In the genomic region with DNA sequence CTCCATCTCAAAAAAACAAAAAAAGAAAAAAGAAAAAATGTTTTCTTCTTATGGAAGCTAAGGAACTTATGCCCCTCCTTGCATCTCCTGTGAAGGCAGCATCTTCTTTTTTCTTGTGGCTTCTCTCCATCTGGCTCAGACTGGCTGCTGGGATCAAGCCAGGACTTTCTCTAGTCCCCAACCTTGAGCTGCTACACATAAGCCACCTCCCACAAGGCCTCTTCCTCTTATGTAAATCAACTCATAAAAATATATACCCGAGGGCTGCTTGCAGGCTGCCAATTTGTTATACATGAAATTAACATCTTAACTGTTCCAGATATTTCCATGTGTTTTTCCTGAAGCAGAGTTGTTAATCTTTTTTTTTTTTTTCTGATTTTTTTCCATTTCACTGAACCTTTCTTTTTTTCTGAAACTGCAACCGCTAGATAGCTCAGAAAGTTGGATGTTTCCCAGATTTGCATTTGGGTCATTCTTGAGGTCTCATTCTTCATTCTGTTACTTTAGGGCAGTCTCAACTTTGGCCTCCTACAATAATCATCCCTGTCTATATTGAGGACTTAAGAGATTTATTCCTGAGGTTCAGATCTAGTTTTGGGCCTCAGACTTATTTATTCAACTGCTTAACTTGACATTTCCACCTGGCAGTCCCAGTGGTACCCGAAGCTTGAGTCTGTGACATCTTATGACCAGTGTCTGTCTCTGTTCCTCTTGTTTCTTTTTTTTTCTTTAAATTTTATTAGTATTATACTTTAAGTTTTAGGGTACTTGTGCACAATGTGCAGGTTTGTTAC, we compare ENCODE assay signal across 9 cellular contexts. TPM values are rescaled to one million over a fixed set of nuclear protein-coding genes. Genes with fewer than 3 reads are reported as not detected.
DNase-seq lines count a peak whose midpoint lies in the region; ATAC-seq and TF ChIP-seq lines count a peak whose summit lies in the region.
"Had no signal": no experiment of that assay in that cellular context is flagged by ENCODE, and none has a peak within 500 bp of the region (broad histone marks: within the 10 kb centered on the region; RNA-seq: fewer than 3 reads in every experiment).

No MANE protein-coding gene starts in this region.

- no peaks in the 10 kb centered on the region for H4K20me1 ChIP-seq in fibroblast of lung (ENCODE audit: control insufficient read depth, extremely low read depth, insufficient read depth, low read length)

- H3K4me1 ChIP-seq in fibroblast of lung (ENCODE audit: control insufficient read depth, extremely low read depth, insufficient read depth, low read length), result peaks cover 10% of the 10 kb centered on the region

- H3K4me3 ChIP-seq in MG63 (no peak overlapping the region), fibroblast of lung (replicated peaks in 1 of 4; ENCODE audit: control extremely low read depth in 1 of 4, insufficient read depth in 1 of 4, low read depth in 3 of 4, low read length in 4 of 4) (no peak overlapping the region)

- peak; percentile 79 for ATAC-seq in GM21619 (IDR thresholded peaks at IDR 0.05; ENCODE audit: unreplicated experiment)

- H3K36me3 Mint-ChIP-seq in activated naive CD4-positive, alpha-beta T cell treated with anti-CD3 and anti-CD28 coated beads, Interleukin-2, amount 10 ng/mL, durations not matched to agents 7 days and 5 days, result peaks cover 8% of the 10 kb centered on the region

- peaks cover 5% of the 10 kb centered on the region for H3K9me3 Mint-ChIP-seq in activated naive CD4-positive, alpha-beta T cell treated with anti-CD3 and anti-CD28 coated beads, Interleukin-2, amount 10 ng/mL, durations not matched to agents 7 days and 5 days
- H3K9me3 Mint-ChIP-seq: dendritic cell treated with granulocyte-macrophage colony-stimulating factor and Interleukin-4, amounts not matched to agents 40 ng/mL and 50 ng/mL, for 4 days had no signal

- H2AFZ ChIP-seq in fibroblast of lung (ENCODE audit: low read length), result no peak overlapping the region

- CTCF ChIA-PET in activated naive CD4-positive, alpha-beta T cell treated with anti-CD3 and anti-CD28 coated beads, Interleukin-2, amount 10 ng/mL, durations not matched to agents 7 days and 5 days (lab: Charles Lee), result no interaction called here

- no peaks in the 10 kb centered on the region for H3K27me3 Mint-ChIP-seq in activated naive CD4-positive, alpha-beta T cell treated with anti-CD3 and anti-CD28 coated beads, Interleukin-2, amount 10 ng/mL, durations not matched to agents 7 days and 5 days

- H3K9me3 ChIP-seq in MG63 (no peaks in the 10 kb centered on the region), fibroblast of lung (ENCODE audit: control insufficient read depth, insufficient read depth, low read depth, low read length) (no peaks in the 10 kb centered on the region)

- peaks cover 23% of the 10 kb centered on the region for H3K79me2 ChIP-seq in fibroblast of lung (ENCODE audit: control insufficient read depth, insufficient read depth, low read length)

- no peak overlapping the region for H3K9ac ChIP-seq in fibroblast of lung (ENCODE audit: insufficient read depth, low read length)

- no peak overlapping the region for H3K27ac Mint-ChIP-seq in activated naive CD4-positive, alpha-beta T cell treated with anti-CD3 and anti-CD28 coated beads, Interleukin-2, amount 10 ng/mL, durations not matched to agents 7 days and 5 days
- H3K27ac Mint-ChIP-seq: dendritic cell treated with granulocyte-macrophage colony-stimulating factor and Interleukin-4, amounts not matched to agents 40 ng/mL and 50 ng/mL, for 4 days had no signal

- peaks cover 7% of the 10 kb centered on the region for H3K4me1 Mint-ChIP-seq in activated naive CD4-positive, alpha-beta T cell treated with anti-CD3 and anti-CD28 coated beads, Interleukin-2, amount 10 ng/mL, durations not matched to agents 7 days and 5 days

- H3K27me3 ChIP-seq in MG63, result no peaks in the 10 kb centered on the region
- no peaks in the 10 kb centered on the region for H3K27me3 ChIP-seq in fibroblast of lung (ENCODE audit: control insufficient read depth, insufficient read depth, low read length)

- no peak overlapping the region for H3K4me3 Mint-ChIP-seq in activated naive CD4-positive, alpha-beta T cell treated with anti-CD3 and anti-CD28 coated beads, Interleukin-2, amount 10 ng/mL, durations not matched to agents 7 days and 5 days
- H3K4me3 Mint-ChIP-seq: dendritic cell treated with granulocyte-macrophage colony-stimulating factor and Interleukin-4, amounts not matched to agents 40 ng/mL and 50 ng/mL, for 4 days had no signal

- DNase-seq in GM04504 (ENCODE audit: low read depth) (peak; percentile 77), MG63 (peak; percentile 49), fibroblast of lung (ENCODE audit: low read depth in 2 of 2) (peak; percentile 73 to 84), ureter (ENCODE audit: low spot score) (peak; percentile 66)
- no peak for DNase-seq in stimulated activated CD4-positive, alpha-beta T cell treated with anti-CD3 and anti-CD28 coated beads, Interleukin-2, amount 100 ng/mL, for 24 hours
- no peak for DNase-seq in activated naive CD4-positive, alpha-beta T cell treated with anti-CD3 and anti-CD28 coated beads, Interleukin-2, amount 10 ng/mL, durations not matched to agents 7 days and 5 days
- DNase-seq in activated CD4-positive, CD25-positive, alpha-beta regulatory T cell (lab: John Stamatoyannopoulos, UW), result no peak

- TF ChIP-seq CTCF in fibroblast of lung (conservative IDR thresholded peaks at IDR 0.05 in 1 of 2, IDR thresholded peaks at IDR 0.05 in 1 of 2; ENCODE audit: low read depth in 1 of 2, low read length in 2 of 2), result no peak

- H3K36me3 ChIP-seq in MG63, result no peaks in the 10 kb centered on the region
- H3K36me3 ChIP-seq in fibroblast of lung (ENCODE audit: control insufficient read depth, insufficient read depth, low read length), result no peaks in the 10 kb centered on the region

- peak overlapping the region; percentile 42 for H3K4me2 ChIP-seq in fibroblast of lung (ENCODE audit: extremely low read depth, insufficient read depth, low read length)

- H3K27ac ChIP-seq in fibroblast of lung (ENCODE audit: insufficient read depth, low read length), result no peak overlapping the region

RNA-seq across cellular contexts. Expression of gene SNX25, which starts 10.3 kb away (rescaled TPM):
- 8.2 and 9.0 TPM in 2 replicates for total RNA-seq in MG63 (2014; rRNA removed; shearing (Covaris generic); ENCODE audit: low replicate concordance)
- total RNA-seq in fibroblast of lung, result 29.0 and 32.9 TPM in 2 replicates
- 10.3 and 11.1 TPM in 2 replicates for polyA plus RNA-seq in fibroblast of lung
- 7.8 and 9.0 TPM in 2 replicates for polyA plus RNA-seq in fibroblast of lung (2012)
- polyA minus RNA-seq in fibroblast of lung (ENCODE audit: low replicate concordance), result 5.1 and 25.2 TPM in 2 replicates
- total RNA-seq in ureter, result 17.4 TPM

RNA-seq across cellular contexts. Expression of gene CFAP97, which starts 15.9 kb away (rescaled TPM):
- 15.0 and 24.3 TPM in 2 replicates for total RNA-seq in MG63 (2014; rRNA removed; shearing (Covaris generic); ENCODE audit: low replicate concordance)
- 39.3 and 42.1 TPM in 2 replicates for total RNA-seq in fibroblast of lung
- polyA plus RNA-seq in fibroblast of lung, result 41.7 and 50.8 TPM in 2 replicates
- polyA plus RNA-seq in fibroblast of lung (2012), result 20.6 and 22.6 TPM in 2 replicates
- 3.3 and 5.6 TPM in 2 replicates for polyA minus RNA-seq in fibroblast of lung (ENCODE audit: low replicate concordance)
- total RNA-seq in ureter, result 49.3 TPM

Comparison
In these comparisons a context has a peak if more than half of its experiments do, and no peak if none do; other contexts are left out.
1. DNase-seq: peak in GM04504 (single experiment), MG63 (single experiment), fibroblast of lung (2 of 2) and ureter (single experiment); none in stimulated activated CD4-positive, alpha-beta T cell treated with anti-CD3 and anti-CD28 coated beads, Interleukin-2, amount 100 ng/mL, for 24 hours (0 of 2), activated naive CD4-positive, alpha-beta T cell treated with anti-CD3 and anti-CD28 coated beads, Interleukin-2, amount 10 ng/mL, durations not matched to agents 7 days and 5 days (single experiment) and activated CD4-positive, CD25-positive, alpha-beta regulatory T cell (0 of 4).